10 cellular contexts compared by ENCODE assay signal in the genomic region with DNA sequence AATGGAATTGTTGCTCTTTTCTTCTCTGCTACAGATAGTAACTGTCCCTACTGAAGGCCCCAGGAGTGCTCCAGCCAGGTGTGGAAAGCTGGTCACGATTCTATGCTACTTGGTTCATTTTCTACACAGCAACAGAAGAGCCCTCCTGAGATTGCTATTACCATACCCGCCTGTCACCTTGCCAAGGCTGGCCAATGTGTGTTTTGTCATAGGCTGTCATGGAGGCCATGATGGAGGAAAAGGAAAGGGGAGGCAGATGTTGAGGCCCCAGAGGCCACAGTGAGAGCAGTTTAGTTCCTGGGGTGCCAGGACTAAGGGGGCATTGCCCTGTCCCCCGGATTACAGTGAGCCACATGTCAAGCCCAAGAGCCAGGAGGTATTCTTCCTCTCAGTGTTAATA. TPM values are rescaled to one million over a fixed set of nuclear protein-coding genes. Genes with fewer than 3 reads are reported as not detected.
DNase-seq lines count a peak whose midpoint lies in the region; ATAC-seq, FAIRE-seq and TF ChIP-seq lines count a peak whose summit lies in the region.
"Had no signal": no experiment of that assay in that cellular context is flagged by ENCODE, and none has a peak within 500 bp of the region (broad histone marks: within the 10 kb centered on the region; RNA-seq: fewer than 3 reads in every experiment).

No MANE protein-coding gene starts in this region.

- TF ChIP-seq POLR2A in A549 (IDR thresholded peaks at IDR 0.05; ENCODE audit: low read length), result no peak
- no peak for TF ChIP-seq POLR2A in breast epithelium (IDR thresholded peaks at IDR 0.05)

- no peaks in the 10 kb centered on the region for H3K27me3 ChIP-seq in HUES48 (ENCODE audit: control insufficient read depth, insufficient read depth, low read length)
- no peaks in the 10 kb centered on the region for H3K27me3 ChIP-seq in breast epithelium
- H3K27me3 ChIP-seq in mucosa of rectum (ENCODE audit: control insufficient read depth in 2 of 2, insufficient read depth in 2 of 2, low read length in 2 of 2), result no peaks in the 10 kb centered on the region

- peaks cover 26% of the 10 kb centered on the region for H3K36me3 ChIP-seq in HUES48 (ENCODE audit: control insufficient read depth, insufficient read depth, low read length)
- H3K36me3 ChIP-seq in breast epithelium, result no peaks in the 10 kb centered on the region
- H3K36me3 ChIP-seq in mucosa of rectum (ENCODE audit: control insufficient read depth in 2 of 2, insufficient read depth in 2 of 2, low read length in 2 of 2), result peaks cover 23 to 25% of the 10 kb centered on the region in 2 donors

- TF ChIP-seq EP300 in A549 (IDR thresholded peaks at IDR 0.05), result no peak

- H3K4me1 ChIP-seq in A549, result peaks cover 15% of the 10 kb centered on the region
- H3K4me1 ChIP-seq in HUES48 (ENCODE audit: control insufficient read depth, insufficient read depth, low read length), result no peaks in the 10 kb centered on the region
- H3K4me1 ChIP-seq in breast epithelium, result peaks cover 4 to 7% of the 10 kb centered on the region in 2 donors
- peaks cover 13 to 16% of the 10 kb centered on the region in 2 donors for H3K4me1 ChIP-seq in mucosa of rectum (ENCODE audit: control insufficient read depth in 2 of 2, insufficient read depth in 2 of 2, low read length in 2 of 2)

- H3K9me3 ChIP-seq in A549, result no peaks in the 10 kb centered on the region
- H3K9me3 ChIP-seq in HUES48 (ENCODE audit: control insufficient read depth, insufficient read depth, low read length), result no peaks in the 10 kb centered on the region
- no peaks in the 10 kb centered on the region for H3K9me3 ChIP-seq in breast epithelium
- no peaks in the 10 kb centered on the region for H3K9me3 ChIP-seq in mucosa of rectum (ENCODE audit: control insufficient read depth in 2 of 2, low read length in 2 of 2)

- POLR2A ChIA-PET in A549 (lab: Yijun Ruan, JAX), result interaction anchor here (0.6 to 2.4 kb wide), 5 partner anchors 9 to 239 kb away, joined by 3 to 25 read pairs (median 4); partner anchors contain the start of genes GGCX and MAT2A

- CTCF ChIA-PET in A549 (lab: Yijun Ruan, JAX), result interaction anchor here (1.1 to 3.2 kb wide), 7 partner anchors 10 to 183 kb away, joined by 3 to 16 read pairs (median 5); partner anchors contain the start of genes MAT2A and SH2D6

- FAIRE-seq in A549 (lab: Jason Lieb, UNC), result no peak

- no peak overlapping the region for H3K9ac ChIP-seq in HUES48 (ENCODE audit: low read depth, low read length)
- peak overlapping the region; percentile 94 for H3K9ac ChIP-seq in mucosa of rectum (ENCODE audit: low read depth in 1 of 2, low read length in 2 of 2)

- H3K4me2 ChIP-seq in A549, result peak overlapping the region; percentile 88

- WGBS in A549 (ENCODE audit: missing lambda C conversion rate), result 66% methylated on average over 3 of the region's 3 CpGs

- TF ChIP-seq CTCF in A549 (IDR thresholded peaks at IDR 0.05) (no peak), breast epithelium (IDR thresholded peaks at IDR 0.05) (no peak)

- no peak for DNase-seq in A549 (ENCODE audit: low read depth in 1 of 2, low spot score in 1 of 2)
- DNase-seq in breast epithelium (ENCODE audit: low spot score in 2 of 2), result no peak
- no peak for DNase-seq in GDM1 (lab: John Stamatoyannopoulos, UW)
- DNase-seq in GM19238 (ENCODE audit: insufficient read length, low spot score), result no peak
- DNase-seq: aorta, Kasumi-1 had no signal

- peak overlapping the region; percentile 85 to 89 for H3K27ac ChIP-seq in A549
- H3K27ac ChIP-seq in HUES48 (ENCODE audit: low read depth, low read length), result no peak overlapping the region
- peak overlapping the region; percentile 85 to 92 for H3K27ac ChIP-seq in breast epithelium
- peak overlapping the region in 1 of 2 donors; percentile 96 for H3K27ac ChIP-seq in mucosa of rectum (ENCODE audit: low read depth in 2 of 2, low read length in 2 of 2)

- ATAC-seq in A549 (no peak), GM18870 (IDR thresholded peaks at IDR 0.05; ENCODE audit: unreplicated experiment) (no peak), GM21717 (IDR thresholded peaks at IDR 0.05; ENCODE audit: unreplicated experiment) (no peak)

- H3K4me3 ChIP-seq in A549, result peak overlapping the region; percentile 83
- H3K4me3 ChIP-seq in HUES48 (ENCODE audit: low read depth, low read length), result peak overlapping the region; percentile 96
- H3K4me3 ChIP-seq in breast epithelium, result peak overlapping the region; percentile 64 to 73 (median 69)
- H3K4me3 ChIP-seq in mucosa of rectum (ENCODE audit: low read length in 2 of 2), result peak overlapping the region; percentile 97 to 100

- no peak for TF ChIP-seq RAD21 in A549 (conservative IDR thresholded peaks at IDR 0.05 in 1 of 2, IDR thresholded peaks at IDR 0.05 in 1 of 2)

- intact Hi-C loops in breast epithelium (cut with DNase I; ENCODE audit: low total_unique reads), result no loop called here

TF ChIP-seq in A549, 52 proteins besides CTCF, POLR2A, EP300 and RAD21 (continues in another document):
- TF ChIP-seq NR3C1 (IDR thresholded peaks at IDR 0.05) (no peak), RNF2 (IDR thresholded peaks at IDR 0.05; ENCODE audit: borderline replicate concordance, low read depth) (no peak)
- TF ChIP-seq, protein P1, sequence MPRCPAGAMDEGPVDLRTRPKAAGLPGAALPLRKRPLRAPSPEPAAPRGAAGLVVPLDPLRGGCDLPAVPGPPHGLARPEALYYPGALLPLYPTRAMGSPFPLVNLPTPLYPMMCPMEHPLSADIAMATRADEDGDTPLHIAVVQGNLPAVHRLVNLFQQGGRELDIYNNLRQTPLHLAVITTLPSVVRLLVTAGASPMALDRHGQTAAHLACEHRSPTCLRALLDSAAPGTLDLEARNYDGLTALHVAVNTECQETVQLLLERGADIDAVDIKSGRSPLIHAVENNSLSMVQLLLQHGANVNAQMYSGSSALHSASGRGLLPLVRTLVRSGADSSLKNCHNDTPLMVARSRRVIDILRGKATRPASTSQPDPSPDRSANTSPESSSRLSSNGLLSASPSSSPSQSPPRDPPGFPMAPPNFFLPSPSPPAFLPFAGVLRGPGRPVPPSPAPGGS (IDR thresholded peaks at IDR 0.05), result no peak
- TF ChIP-seq, protein P2, sequence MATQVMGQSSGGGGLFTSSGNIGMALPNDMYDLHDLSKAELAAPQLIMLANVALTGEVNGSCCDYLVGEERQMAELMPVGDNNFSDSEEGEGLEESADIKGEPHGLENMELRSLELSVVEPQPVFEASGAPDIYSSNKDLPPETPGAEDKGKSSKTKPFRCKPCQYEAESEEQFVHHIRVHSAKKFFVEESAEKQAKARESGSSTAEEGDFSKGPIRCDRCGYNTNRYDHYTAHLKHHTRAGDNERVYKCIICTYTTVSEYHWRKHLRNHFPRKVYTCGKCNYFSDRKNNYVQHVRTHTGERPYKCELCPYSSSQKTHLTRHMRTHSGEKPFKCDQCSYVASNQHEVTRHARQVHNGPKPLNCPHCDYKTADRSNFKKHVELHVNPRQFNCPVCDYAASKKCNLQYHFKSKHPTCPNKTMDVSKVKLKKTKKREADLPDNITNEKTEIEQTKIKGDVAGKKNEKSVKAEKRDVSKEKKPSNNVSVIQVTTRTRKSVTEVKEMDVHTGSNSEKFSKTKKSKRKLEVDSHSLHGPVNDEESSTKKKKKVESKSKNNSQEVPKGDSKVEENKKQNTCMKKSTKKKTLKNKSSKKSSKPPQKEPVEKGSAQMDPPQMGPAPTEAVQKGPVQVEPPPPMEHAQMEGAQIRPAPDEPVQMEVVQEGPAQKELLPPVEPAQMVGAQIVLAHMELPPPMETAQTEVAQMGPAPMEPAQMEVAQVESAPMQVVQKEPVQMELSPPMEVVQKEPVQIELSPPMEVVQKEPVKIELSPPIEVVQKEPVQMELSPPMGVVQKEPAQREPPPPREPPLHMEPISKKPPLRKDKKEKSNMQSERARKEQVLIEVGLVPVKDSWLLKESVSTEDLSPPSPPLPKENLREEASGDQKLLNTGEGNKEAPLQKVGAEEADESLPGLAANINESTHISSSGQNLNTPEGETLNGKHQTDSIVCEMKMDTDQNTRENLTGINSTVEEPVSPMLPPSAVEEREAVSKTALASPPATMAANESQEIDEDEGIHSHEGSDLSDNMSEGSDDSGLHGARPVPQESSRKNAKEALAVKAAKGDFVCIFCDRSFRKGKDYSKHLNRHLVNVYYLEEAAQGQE (IDR thresholded peaks at IDR 0.05), result no peak

RNA-seq across cellular contexts. Expression of gene ELMOD3, which starts 1.0 kb away (rescaled TPM):
- polyA plus RNA-seq in A549 (2011; rRNA removed) (29.9 and 31.9 TPM in 2 replicates), A549 (2017; fragmentation: RNase III; extraction: RNeasy Plus Mini Kit Qiagen cat#74134 plus additional on column Dnase treatment) (14.6 to 17.8 TPM (median 15.3 TPM) in 3 replicates)
- polyA plus RNA-seq in A549 (2012; cell fraction: cytosol; rRNA removed), result 20.6 and 21.5 TPM in 2 replicates
- polyA plus RNA-seq in A549 (2012; cell fraction: nucleus; rRNA removed), result 47.6 and 52.1 TPM in 2 replicates
- 25.7 and 29.4 TPM in 2 replicates for polyA minus RNA-seq in A549 (2011; rRNA and poly(A)+ RNA removed)
- total RNA-seq in breast epithelium, result 100 to 1,000 TPM in 1 of 3 donors, 10 to 100 TPM in 2; 42.9 to 149 (median 47.0) TPM

RNA-seq across cellular contexts. Expression of gene RETSAT, which starts 1.2 kb away (rescaled TPM):
- polyA plus RNA-seq in A549 (2011; rRNA removed) (51.6 and 52.3 TPM in 2 replicates), A549 (2017; fragmentation: RNase III; extraction: RNeasy Plus Mini Kit Qiagen cat#74134 plus additional on column Dnase treatment) (40.8 to 43.3 TPM (median 42.3 TPM) in 3 replicates)
- 19.8 and 25.3 TPM in 2 replicates for polyA plus RNA-seq in A549 (2012; cell fraction: cytosol; rRNA removed)
- polyA plus RNA-seq in A549 (2012; cell fraction: nucleus; rRNA removed), result 70.6 and 78.0 TPM in 2 replicates
- polyA minus RNA-seq in A549 (2011; rRNA and poly(A)+ RNA removed), result 56.6 and 65.7 TPM in 2 replicates
- 100 to 1,000 TPM in 2 of 3 donors, 10 to 100 TPM in 1; 96.4 to 534 (median 101) TPM for total RNA-seq in breast epithelium

RNA-seq across cellular contexts. Expression of gene TGOLN2, which starts 27.7 kb away (rescaled TPM):
- polyA plus RNA-seq in A549 (2011; rRNA removed) (159 and 177 TPM in 2 replicates), A549 (2017; fragmentation: RNase III; extraction: RNeasy Plus Mini Kit Qiagen cat#74134 plus additional on column Dnase treatment) (97.1 to 98.9 TPM (median 98.3 TPM) in 3 replicates)
- 83.2 and 85.0 TPM in 2 replicates for polyA plus RNA-seq in A549 (2012; cell fraction: cytosol; rRNA removed)
- 54.5 and 62.1 TPM in 2 replicates for polyA plus RNA-seq in A549 (2012; cell fraction: nucleus; rRNA removed)
- polyA minus RNA-seq in A549 (2011; rRNA and poly(A)+ RNA removed), result 54.7 and 65.4 TPM in 2 replicates
- total RNA-seq in breast epithelium, result 100 to 1,000 TPM; 111 to 161 (median 117) TPM

RNA-seq across cellular contexts. Expression of gene CAPG, which starts 54.6 kb away (rescaled TPM):
- polyA plus RNA-seq in A549 (2011; rRNA removed) (81.0 and 94.6 TPM in 2 replicates), A549 (2017; fragmentation: RNase III; extraction: RNeasy Plus Mini Kit Qiagen cat#74134 plus additional on column Dnase treatment) (53.0 to 61.3 TPM (median 57.5 TPM) in 3 replicates)
- 127 and 130 TPM in 2 replicates for polyA plus RNA-seq in A549 (2012; cell fraction: cytosol; rRNA removed)
- 94.4 and 121 TPM in 2 replicates for polyA plus RNA-seq in A549 (2012; cell fraction: nucleus; rRNA removed)
- polyA minus RNA-seq in A549 (2011; rRNA and poly(A)+ RNA removed), result 57.0 and 66.1 TPM in 2 replicates
- total RNA-seq in breast epithelium, result 100 to 1,000 TPM; 102 to 254 (median 109) TPM
